Comparison of ENCODE assay signal across 8 cellular contexts in genomic region chr18:75210274-75211001, GRCh38. TPM values are rescaled to one million over a fixed set of nuclear protein-coding genes. Genes with fewer than 3 reads are reported as not detected.
DNase-seq lines count a peak whose midpoint lies in the region; ATAC-seq and TF ChIP-seq lines count a peak whose summit lies in the region.

TSHZ1 (plus strand) TSS chr18:75210797; CDS start chr18:75211877, 1,080 bp downstream.

- H3K9me2 ChIP-seq in GM23338 (ENCODE audit: insufficient read depth) = no peaks in the 10 kb centered on the region

- H3K9me3 Mint-ChIP-seq in GM23338 = peaks cover 3% of the 10 kb centered on the region; the same call in 1 of the 3 replicates
- H3K9me3 Mint-ChIP-seq in natural killer cell = no peaks in the 10 kb centered on the region

- peak within 1 kb of the TSS; percentile 88 for H3K4me3 Mint-ChIP-seq in GM23338
- peak within 1 kb of the TSS; percentile 99 for H3K4me3 Mint-ChIP-seq in natural killer cell

- no peaks in the 10 kb centered on the region for H3K36me3 ChIP-seq in ES-I3 (ENCODE audit: insufficient read depth, low read length)
- H3K36me3 ChIP-seq in GM23338 (ENCODE audit: insufficient read depth) = no peaks in the 10 kb centered on the region
- H3K36me3 ChIP-seq in Peyer's patch = no peaks in the 10 kb centered on the region
- no peaks in the 10 kb centered on the region for H3K36me3 ChIP-seq in upper lobe of right lung

- peak within 1 kb of the TSS; percentile 98 for H3K4me2 ChIP-seq in GM23338

- H4K20me1 ChIP-seq in GM23338 (replicated peaks; ENCODE audit: insufficient read depth) = peaks cover under 1% of the 10 kb centered on the region; the same call in 1 of the 2 replicates

- TF ChIP-seq CTCF in GM23338 (conservative IDR thresholded peaks at IDR 0.05; ENCODE audit: low read depth in 2 of 2) = no peak
- TF ChIP-seq CTCF in Peyer's patch (IDR thresholded peaks at IDR 0.05) = no peak
- TF ChIP-seq CTCF in natural killer cell (IDR thresholded peaks at IDR 0.05) = no peak
- TF ChIP-seq CTCF in upper lobe of right lung (IDR thresholded peaks at IDR 0.05) = no peak

- H3F3A ChIP-seq in GM23338 (replicated peaks; ENCODE audit: low read depth) = peaks cover 9% of the 10 kb centered on the region; the same call in 1 of the 2 replicates

- H3K79me2 ChIP-seq in GM23338 (replicated peaks; ENCODE audit: insufficient read depth) = no peaks in the 10 kb centered on the region

- H3K36me3 Mint-ChIP-seq in GM23338 (ENCODE audit: low read depth) (no peaks in the 10 kb centered on the region; the same call in 2 of the 3 replicates), natural killer cell (peaks cover 7% of the 10 kb centered on the region)

- intact Hi-C loops in natural killer cell (cut with micrococcal nuclease) = loop anchor here (1.0 kb wide), 2 partner anchors 37 to 613 kb away; partner anchors contain the start of gene ZNF407
- intact Hi-C loops in upper lobe of right lung (cut with DNase I) = no loop called here

- DNase-seq in GM23338 (ENCODE audit: low spot score) (peak; percentile 80), Kasumi-1 (lab: John Stamatoyannopoulos, UW) (peak; percentile 95 to 97), Peyer's patch (peak in 2 of 3 donors; percentile 78 to 89), fibroblast of the conjunctiva (ENCODE audit: low read depth) (peak; percentile 78), natural killer cell (peak; percentile 44), upper lobe of right lung (no peak)
- DNase-seq in activated gamma-delta T cell treated with anti-CD3 and anti-CD28 coated beads, Interleukin-2, amount 50 U/mL, for 16 hours (ENCODE audit: low read depth) = peak; percentile 29

- peak within 1 kb of the TSS; percentile 83 for H3K4me3 ChIP-seq in GM23338
- H3K4me3 ChIP-seq in Peyer's patch = peak within 1 kb of the TSS; percentile 94 to 100 (median 96)
- peak within 1 kb of the TSS; percentile 84 for H3K4me3 ChIP-seq in upper lobe of right lung

- peaks cover 49% of the 10 kb centered on the region for H3K4me1 Mint-ChIP-seq in GM23338
- peaks cover 67 to 71% of the 10 kb centered on the region in 2 donors for H3K4me1 Mint-ChIP-seq in natural killer cell

- H3K27me3 Mint-ChIP-seq in GM23338 (ENCODE audit: insufficient read depth, low read depth, poor library complexity) (peaks cover 64% of the 10 kb centered on the region), natural killer cell (ENCODE audit: low read depth in 2 of 2) (peaks cover 1 to 8% of the 10 kb centered on the region in 2 donors)

- H3K9ac ChIP-seq in ES-I3 (ENCODE audit: low read depth, low read length) = peak within 1 kb of the TSS; percentile 89

- peaks cover 87% of the 10 kb centered on the region for H3K27me3 ChIP-seq in GM23338 (ENCODE audit: insufficient read depth)
- H3K27me3 ChIP-seq in Peyer's patch = no peaks in the 10 kb centered on the region
- no peaks in the 10 kb centered on the region for H3K27me3 ChIP-seq in upper lobe of right lung

- H3K9me3 ChIP-seq in ES-I3 (ENCODE audit: control insufficient read depth, insufficient read depth, low read length) (no peaks in the 10 kb centered on the region), Peyer's patch (no peaks in the 10 kb centered on the region), upper lobe of right lung (no peaks in the 10 kb centered on the region)

- peak; percentile 85 to 91 for TF ChIP-seq POLR2A in Peyer's patch (IDR thresholded peaks at IDR 0.05)

- peak; percentile 7; the same call in 2 of the 3 replicates for ATAC-seq in GM23338
- ATAC-seq in natural killer cell = peak; percentile 56 to 71 (median 57)
- ATAC-seq in upper lobe of right lung = peak; percentile 37

- H3K27ac Mint-ChIP-seq in GM23338 = no peak within 1 kb of the TSS
- H3K27ac Mint-ChIP-seq in natural killer cell = peak within 1 kb of the TSS; percentile 98

- H3K4me1 ChIP-seq in ES-I3 (ENCODE audit: insufficient read depth, low read length) = peaks cover 9% of the 10 kb centered on the region
- H3K4me1 ChIP-seq in GM23338 (ENCODE audit: insufficient read depth) = peaks cover 38% of the 10 kb centered on the region
- H3K4me1 ChIP-seq in Peyer's patch = peaks cover 0 to 54% (median 8%) of the 10 kb centered on the region in 4 donors
- H3K4me1 ChIP-seq in upper lobe of right lung = peaks cover 55% of the 10 kb centered on the region

- H3K27ac ChIP-seq in GM23338 (ENCODE audit: low read depth) (no peak within 1 kb of the TSS), Peyer's patch (peak within 1 kb of the TSS; percentile 84 to 100 (median 96)), upper lobe of right lung (peak within 1 kb of the TSS; percentile 98)

- H2AFZ ChIP-seq in GM23338 = peak within 1 kb of the TSS; percentile 97

TF ChIP-seq in GM23338, 12 proteins besides CTCF, POLR2A, EP300 and RAD21 (continues in another document):
- TF ChIP-seq STAT1 (IDR thresholded peaks at IDR 0.05; ENCODE audit: unreplicated experiment) (no peak), REST (IDR thresholded peaks at IDR 0.05; ENCODE audit: unreplicated experiment) (no peak), ETS1 (IDR thresholded peaks at IDR 0.05) (no peak), EZH2 (IDR thresholded peaks at IDR 0.05; ENCODE audit: low read depth, unreplicated experiment) (no peak), NANOG (IDR thresholded peaks at IDR 0.05; ENCODE audit: borderline replicate concordance) (no peak), ZNF114 (CRISPR knock-in tag; IDR thresholded peaks at IDR 0.05) (no peak), EZH2phosphoT487 (IDR thresholded peaks at IDR 0.05; ENCODE audit: unreplicated experiment) (no peak)

RNA-seq across cellular contexts. Expression of gene TSHZ1, which starts in this region (rescaled TPM):
- total RNA-seq in GM23338 (2014; rRNA removed; shearing (Covaris generic)) = 0.38 and 1.2 TPM in 2 replicates
- 0.23 TPM in 1 of 2 replicates, not detected in the other for polyA plus RNA-seq in GM23338 (2016; fragmentation: Nextera tagmentation; extraction: Ambion mirVana)
- total RNA-seq in Peyer's patch (10 to 100 TPM; 12.4 to 34.8 (median 28.4) TPM), natural killer cell (10 to 100 TPM; 44.3 to 51.6 (median 44.8) TPM), upper lobe of right lung (17.3 TPM)

Comparison
In these comparisons a context has a peak if more than half of its experiments do, and no peak if none do; other contexts are left out.
1. ATAC-seq: peak in every context shown above with its lines; median percentile 57 in natural killer cell; 37 in upper lobe of right lung; 7 in GM23338.